In genomic region chr7:54841772-54842707, GRCh38 we compare ENCODE assay signal across 1 cellular context.
TF ChIP-seq lines count a peak whose summit lies in the region.

No MANE protein-coding gene starts in this region.

TF ChIP-seq in HepG2, 621 proteins besides CTCF, POLR2A, EP300 and RAD21 (continued from another document and continues in another):
- TF ChIP-seq ZNF704 (CRISPR knock-in tag; IDR thresholded peaks at IDR 0.05; ENCODE audit: borderline replicate concordance), result no peak
- no peak for TF ChIP-seq ZFP36L2 (CRISPR knock-in tag; IDR thresholded peaks at IDR 0.05)
- no peak for TF ChIP-seq IKZF4 (CRISPR knock-in tag; IDR thresholded peaks at IDR 0.05; ENCODE audit: borderline replicate concordance, low read depth, not compliant biosample characterization)
- TF ChIP-seq ATF1 (CRISPR knock-in tag; IDR thresholded peaks at IDR 0.05), result no peak
- TF ChIP-seq ZBTB10 (CRISPR knock-in tag; IDR thresholded peaks at IDR 0.05; ENCODE audit: borderline replicate concordance), result no peak
- TF ChIP-seq FOXO1 (CRISPR knock-in tag; IDR thresholded peaks at IDR 0.05), result 0 out of 2 replicates have a peak, but pooled peaks have one; percentile 47
- TF ChIP-seq HIVEP1 (CRISPR knock-in tag; IDR thresholded peaks at IDR 0.05), result no peak
- TF ChIP-seq RBFOX2 (IDR thresholded peaks at IDR 0.05; ENCODE audit: low read depth, low read length), result no peak
- 0 out of 2 replicates have a peak, but pooled peaks have one; percentile 20 for TF ChIP-seq ZNF263 (CRISPR knock-in tag; IDR thresholded peaks at IDR 0.05)
- TF ChIP-seq ZNF569 (CRISPR knock-in tag; IDR thresholded peaks at IDR 0.05; ENCODE audit: borderline replicate concordance), result no peak
- TF ChIP-seq ZNF614 (CRISPR knock-in tag; IDR thresholded peaks at IDR 0.05; ENCODE audit: borderline replicate concordance), result no peak
- no peak for TF ChIP-seq JUNB (CRISPR knock-in tag; IDR thresholded peaks at IDR 0.05; ENCODE audit: borderline replicate concordance)
- no peak for TF ChIP-seq NR3C1 (CRISPR knock-in tag; IDR thresholded peaks at IDR 0.05)
- TF ChIP-seq GLI4 (CRISPR knock-in tag; IDR thresholded peaks at IDR 0.05; ENCODE audit: borderline replicate concordance), result no peak
- no peak for TF ChIP-seq ZNF460 (CRISPR knock-in tag; IDR thresholded peaks at IDR 0.05; ENCODE audit: borderline replicate concordance)
- no peak for TF ChIP-seq ZNF512 (CRISPR knock-in tag; IDR thresholded peaks at IDR 0.05)
- no peak for TF ChIP-seq SIX1 (CRISPR knock-in tag; IDR thresholded peaks at IDR 0.05; ENCODE audit: borderline replicate concordance)
- TF ChIP-seq ZNF143 (CRISPR knock-in tag; IDR thresholded peaks at IDR 0.05), result no peak
- TF ChIP-seq STAT6 (CRISPR knock-in tag; IDR thresholded peaks at IDR 0.05; ENCODE audit: borderline replicate concordance), result no peak
- TF ChIP-seq GABPB1 (CRISPR knock-in tag; IDR thresholded peaks at IDR 0.05), result no peak
- TF ChIP-seq NR2C2 (CRISPR knock-in tag; IDR thresholded peaks at IDR 0.05; ENCODE audit: borderline replicate concordance), result no peak
- TF ChIP-seq PHF21A (CRISPR knock-in tag; IDR thresholded peaks at IDR 0.05), result no peak
- peak; percentile 28; the same call in 1 of the 2 replicates for TF ChIP-seq RXRB (CRISPR knock-in tag; IDR thresholded peaks at IDR 0.05; ENCODE audit: borderline replicate concordance)
- peak; percentile 42; the same call in 1 of the 2 replicates for TF ChIP-seq HOXA3 (CRISPR knock-in tag; IDR thresholded peaks at IDR 0.05)
- peak; percentile 8; the same call in 1 of the 2 replicates for TF ChIP-seq RARA (CRISPR knock-in tag; IDR thresholded peaks at IDR 0.05)
- TF ChIP-seq NR0B2 (CRISPR knock-in tag; IDR thresholded peaks at IDR 0.05), result no peak
- TF ChIP-seq HOMEZ (CRISPR knock-in tag; IDR thresholded peaks at IDR 0.05; ENCODE audit: low read depth), result no peak
- TF ChIP-seq THAP11 (CRISPR knock-in tag; IDR thresholded peaks at IDR 0.05), result no peak
- 0 out of 2 replicates have a peak, but pooled peaks have one; percentile 25 for TF ChIP-seq ZNF503 (CRISPR knock-in tag; IDR thresholded peaks at IDR 0.05)
- TF ChIP-seq HOXD1 (CRISPR knock-in tag; IDR thresholded peaks at IDR 0.05), result 0 out of 2 replicates have a peak, but pooled peaks have one; percentile 27
- no peak for TF ChIP-seq FOSL2 (CRISPR knock-in tag; IDR thresholded peaks at IDR 0.05)
- TF ChIP-seq RARG (CRISPR knock-in tag; IDR thresholded peaks at IDR 0.05; ENCODE audit: low read depth), result no peak
- no peak for TF ChIP-seq SOX6 (IDR thresholded peaks at IDR 0.05)
- TF ChIP-seq SOX6 (CRISPR knock-in tag; IDR thresholded peaks at IDR 0.05), result peak; percentile 46; the same call in 1 of the 2 replicates
- TF ChIP-seq ELF3 (CRISPR knock-in tag; IDR thresholded peaks at IDR 0.05), result no peak
- TF ChIP-seq NR2F1 (CRISPR knock-in tag; IDR thresholded peaks at IDR 0.05), result 0 out of 4 replicates have a peak, but pooled peaks have one; percentile 29 to 37
- no peak for TF ChIP-seq GATA4 (IDR thresholded peaks at IDR 0.05; ENCODE audit: borderline replicate concordance, low read depth)
- no peak for TF ChIP-seq SMARCC2 (IDR thresholded peaks at IDR 0.05)
- no peak for TF ChIP-seq ZNF256 (CRISPR knock-in tag; conservative IDR thresholded peaks at IDR 0.05)
- TF ChIP-seq IRF9 (CRISPR knock-in tag; IDR thresholded peaks at IDR 0.05; ENCODE audit: borderline replicate concordance), result no peak
- TF ChIP-seq ARID4A (CRISPR knock-in tag; IDR thresholded peaks at IDR 0.05; ENCODE audit: borderline replicate concordance), result no peak
- no peak for TF ChIP-seq ZNF547 (CRISPR knock-in tag; IDR thresholded peaks at IDR 0.05)
- TF ChIP-seq GTF2F1 (IDR thresholded peaks at IDR 0.05; ENCODE audit: low read length), result no peak
- no peak for TF ChIP-seq ZNF44 (CRISPR knock-in tag; IDR thresholded peaks at IDR 0.05)
